ENCODE assay signal across 1 cellular context in the genomic region with DNA sequence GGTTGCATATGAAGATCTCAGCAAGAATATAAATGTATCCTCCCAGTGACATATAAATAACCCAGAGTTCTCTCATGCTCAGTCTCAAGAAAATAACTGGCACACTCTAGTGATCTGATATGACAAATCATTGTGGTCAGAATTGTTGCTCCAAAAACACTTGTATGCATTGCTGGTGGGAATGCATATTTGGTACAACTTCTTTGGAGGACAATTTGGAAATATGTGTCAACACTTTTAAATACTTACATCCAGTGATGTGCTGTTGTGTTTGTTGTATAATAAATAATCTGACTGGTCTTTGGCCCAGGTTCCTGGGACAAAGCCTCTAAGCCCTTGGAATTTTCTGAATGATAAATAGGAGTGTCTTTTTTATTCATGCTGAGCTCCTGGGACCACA.
TF ChIP-seq lines count a peak whose summit lies in the region.

No MANE protein-coding gene starts in this region.

TF ChIP-seq in GM23338, 12 proteins besides CTCF, POLR2A, EP300 and RAD21:
- TF ChIP-seq, protein P1, sequence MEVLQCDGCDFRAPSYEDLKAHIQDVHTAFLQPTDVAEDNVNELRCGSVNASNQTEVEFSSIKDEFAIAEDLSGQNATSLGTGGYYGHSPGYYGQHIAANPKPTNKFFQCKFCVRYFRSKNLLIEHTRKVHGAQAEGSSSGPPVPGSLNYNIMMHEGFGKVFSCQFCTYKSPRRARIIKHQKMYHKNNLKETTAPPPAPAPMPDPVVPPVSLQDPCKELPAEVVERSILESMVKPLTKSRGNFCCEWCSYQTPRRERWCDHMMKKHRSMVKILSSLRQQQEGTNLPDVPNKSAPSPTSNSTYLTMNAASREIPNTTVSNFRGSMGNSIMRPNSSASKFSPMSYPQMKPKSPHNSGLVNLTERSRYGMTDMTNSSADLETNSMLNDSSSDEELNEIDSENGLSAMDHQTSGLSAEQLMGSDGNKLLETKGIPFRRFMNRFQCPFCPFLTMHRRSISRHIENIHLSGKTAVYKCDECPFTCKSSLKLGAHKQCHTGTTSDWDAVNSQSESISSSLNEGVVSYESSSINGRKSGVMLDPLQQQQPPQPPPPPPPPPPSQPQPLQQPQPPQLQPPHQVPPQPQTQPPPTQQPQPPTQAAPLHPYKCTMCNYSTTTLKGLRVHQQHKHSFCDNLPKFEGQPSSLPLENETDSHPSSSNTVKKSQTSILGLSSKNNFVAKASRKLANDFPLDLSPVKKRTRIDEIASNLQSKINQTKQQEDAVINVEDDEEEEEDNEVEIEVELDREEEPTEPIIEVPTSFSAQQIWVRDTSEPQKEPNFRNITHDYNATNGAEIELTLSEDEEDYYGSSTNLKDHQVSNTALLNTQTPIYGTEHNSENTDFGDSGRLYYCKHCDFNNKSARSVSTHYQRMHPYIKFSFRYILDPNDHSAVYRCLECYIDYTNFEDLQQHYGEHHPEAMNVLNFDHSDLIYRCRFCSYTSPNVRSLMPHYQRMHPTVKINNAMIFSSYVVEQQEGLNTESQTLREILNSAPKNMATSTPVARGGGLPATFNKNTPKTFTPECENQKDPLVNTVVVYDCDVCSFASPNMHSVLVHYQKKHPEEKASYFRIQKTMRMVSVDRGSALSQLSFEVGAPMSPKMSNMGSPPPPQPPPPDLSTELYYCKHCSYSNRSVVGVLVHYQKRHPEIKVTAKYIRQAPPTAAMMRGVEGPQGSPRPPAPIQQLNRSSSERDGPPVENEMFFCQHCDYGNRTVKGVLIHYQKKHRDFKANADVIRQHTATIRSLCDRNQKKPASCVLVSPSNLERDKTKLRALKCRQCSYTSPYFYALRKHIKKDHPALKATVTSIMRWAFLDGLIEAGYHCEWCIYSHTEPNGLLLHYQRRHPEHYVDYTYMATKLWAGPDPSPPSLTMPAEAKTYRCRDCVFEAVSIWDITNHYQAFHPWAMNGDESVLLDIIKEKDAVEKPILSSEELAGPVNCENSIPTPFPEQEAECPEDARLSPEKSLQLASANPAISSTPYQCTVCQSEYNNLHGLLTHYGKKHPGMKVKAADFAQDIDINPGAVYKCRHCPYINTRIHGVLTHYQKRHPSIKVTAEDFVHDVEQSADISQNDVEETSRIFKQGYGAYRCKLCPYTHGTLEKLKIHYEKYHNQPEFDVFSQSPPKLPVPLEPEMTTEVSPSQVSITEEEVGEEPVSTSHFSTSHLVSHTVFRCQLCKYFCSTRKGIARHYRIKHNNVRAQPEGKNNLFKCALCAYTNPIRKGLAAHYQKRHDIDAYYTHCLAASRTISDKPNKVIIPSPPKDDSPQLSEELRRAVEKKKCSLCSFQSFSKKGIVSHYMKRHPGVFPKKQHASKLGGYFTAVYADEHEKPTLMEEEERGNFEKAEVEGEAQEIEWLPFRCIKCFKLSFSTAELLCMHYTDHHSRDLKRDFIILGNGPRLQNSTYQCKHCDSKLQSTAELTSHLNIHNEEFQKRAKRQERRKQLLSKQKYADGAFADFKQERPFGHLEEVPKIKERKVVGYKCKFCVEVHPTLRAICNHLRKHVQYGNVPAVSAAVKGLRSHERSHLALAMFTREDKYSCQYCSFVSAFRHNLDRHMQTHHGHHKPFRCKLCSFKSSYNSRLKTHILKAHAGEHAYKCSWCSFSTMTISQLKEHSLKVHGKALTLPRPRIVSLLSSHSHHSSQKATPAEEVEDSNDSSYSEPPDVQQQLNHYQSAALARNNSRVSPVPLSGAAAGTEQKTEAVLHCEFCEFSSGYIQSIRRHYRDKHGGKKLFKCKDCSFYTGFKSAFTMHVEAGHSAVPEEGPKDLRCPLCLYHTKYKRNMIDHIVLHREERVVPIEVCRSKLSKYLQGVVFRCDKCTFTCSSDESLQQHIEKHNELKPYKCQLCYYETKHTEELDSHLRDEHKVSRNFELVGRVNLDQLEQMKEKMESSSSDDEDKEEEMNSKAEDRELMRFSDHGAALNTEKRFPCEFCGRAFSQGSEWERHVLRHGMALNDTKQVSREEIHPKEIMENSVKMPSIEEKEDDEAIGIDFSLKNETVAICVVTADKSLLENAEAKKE (CRISPR knock-in tag; IDR thresholded peaks at IDR 0.05), result no peak
- TF ChIP-seq NANOG (IDR thresholded peaks at IDR 0.05; ENCODE audit: borderline replicate concordance) (no peak), CREB1 (CRISPR knock-in tag; IDR thresholded peaks at IDR 0.05; ENCODE audit: low read depth) (no peak), JUNB (IDR thresholded peaks at IDR 0.05; ENCODE audit: unreplicated experiment) (no peak), REST (IDR thresholded peaks at IDR 0.05; ENCODE audit: unreplicated experiment) (no peak), EZH2 (IDR thresholded peaks at IDR 0.05; ENCODE audit: low read depth, unreplicated experiment) (no peak), ZNF331 (CRISPR knock-in tag; IDR thresholded peaks at IDR 0.05; ENCODE audit: low read depth) (no peak), EZH2phosphoT487 (IDR thresholded peaks at IDR 0.05; ENCODE audit: unreplicated experiment) (no peak), ETS1 (IDR thresholded peaks at IDR 0.05) (no peak)
